ENCODE assay signal across 1 cellular context in genomic region chr1:43650306-43650941, GRCh38.
TF ChIP-seq lines count a peak whose summit lies in the region.

No MANE protein-coding gene starts in this region.

TF ChIP-seq in HEK293, 187 proteins besides CTCF, POLR2A, EP300 and RAD21 (continued from another document and continues in another):
- TF ChIP-seq ZBTB17 (tag by site-specific recombination; IDR thresholded peaks at IDR 0.05) (peak; percentile 55; the same call in 1 of the 2 replicates), ZFP37 (tag by site-specific recombination; IDR thresholded peaks at IDR 0.05) (peak; percentile 90), ZSCAN23 (tag by site-specific recombination; IDR thresholded peaks at IDR 0.05) (0 out of 2 replicates have a peak, but pooled peaks have one; percentile 58), ZNF580 (tag by site-specific recombination; IDR thresholded peaks at IDR 0.05) (peak; percentile 81; the same call in 1 of the 2 replicates), ZSCAN5A (tag by site-specific recombination; IDR thresholded peaks at IDR 0.05) (0 out of 2 replicates have a peak, but pooled peaks have one; percentile 50), SCRT1 (tag by site-specific recombination; IDR thresholded peaks at IDR 0.05; ENCODE audit: borderline replicate concordance) (0 out of 2 replicates have a peak, but pooled peaks have one; percentile 31), ZNF239 (tag by site-specific recombination; IDR thresholded peaks at IDR 0.05) (no peak), MEIS1 (CRISPR knock-in tag; IDR thresholded peaks at IDR 0.05; ENCODE audit: borderline replicate concordance) (no peak), BCL11B (tag by site-specific recombination; IDR thresholded peaks at IDR 0.05; ENCODE audit: low read depth) (peak; percentile 57; the same call in 1 of the 2 replicates), ZNF426 (tag by site-specific recombination; IDR thresholded peaks at IDR 0.05) (no peak), PATZ1 (tag by site-specific recombination; IDR thresholded peaks at IDR 0.05) (peak; percentile 93), ZNF157 (tag by site-specific recombination; IDR thresholded peaks at IDR 0.05) (peak; percentile 13; the same call in 1 of the 2 replicates), HOXA7 (CRISPR knock-in tag; IDR thresholded peaks at IDR 0.05; ENCODE audit: borderline replicate concordance) (no peak), MZF1 (tag by site-specific recombination; IDR thresholded peaks at IDR 0.05; ENCODE audit: borderline replicate concordance) (peak; percentile 79; the same call in 1 of the 2 replicates), GFI1B (tag by site-specific recombination; IDR thresholded peaks at IDR 0.05) (0 out of 2 replicates have a peak, but pooled peaks have one; percentile 74), ZNF155 (tag by site-specific recombination; IDR thresholded peaks at IDR 0.05) (no peak), ZNF837 (tag by site-specific recombination; IDR thresholded peaks at IDR 0.05) (peak; percentile 65; the same call in 1 of the 2 replicates), REPIN1 (tag by site-specific recombination; IDR thresholded peaks at IDR 0.05; ENCODE audit: low read depth) (peak; percentile 97), ZNF501 (tag by site-specific recombination; IDR thresholded peaks at IDR 0.05) (peak; percentile 90), PRDM4 (tag by site-specific recombination; IDR thresholded peaks at IDR 0.05) (peak; percentile 68; the same call in 1 of the 2 replicates), TCF7L2 (IDR thresholded peaks at IDR 0.05; ENCODE audit: borderline replicate concordance, low read depth, low read length) (no peak), ZNF221 (tag by site-specific recombination; IDR thresholded peaks at IDR 0.05; ENCODE audit: borderline replicate concordance) (no peak), KLF17 (tag by site-specific recombination; IDR thresholded peaks at IDR 0.05) (peak; percentile 87), BCL11A (tag by site-specific recombination; IDR thresholded peaks at IDR 0.05; ENCODE audit: low read depth) (0 out of 2 replicates have a peak, but pooled peaks have one; percentile 42), ZNF175 (tag by site-specific recombination; IDR thresholded peaks at IDR 0.05) (no peak), ZNF629 (tag by site-specific recombination; IDR thresholded peaks at IDR 0.05) (peak; percentile 74), ZNF692 (tag by site-specific recombination; IDR thresholded peaks at IDR 0.05) (peak; percentile 92), ZNF639 (tag by site-specific recombination; IDR thresholded peaks at IDR 0.05) (peak; percentile 81), ZNF433 (tag by site-specific recombination; IDR thresholded peaks at IDR 0.05; ENCODE audit: low read depth) (no peak), ZNF561 (tag by site-specific recombination; IDR thresholded peaks at IDR 0.05; ENCODE audit: borderline replicate concordance) (peak; percentile 45; the same call in 1 of the 2 replicates), KLF1 (tag by site-specific recombination; IDR thresholded peaks at IDR 0.05) (peak; percentile 32; the same call in 1 of the 2 replicates), ZNF785 (tag by site-specific recombination; IDR thresholded peaks at IDR 0.05) (0 out of 2 replicates have a peak, but pooled peaks have one; percentile 61), ZNF2 (tag by site-specific recombination; IDR thresholded peaks at IDR 0.05) (peak; percentile 83; the same call in 1 of the 2 replicates), ZBTB20 (tag by site-specific recombination; IDR thresholded peaks at IDR 0.05) (peak; percentile 40; the same call in 1 of the 2 replicates), PBX3 (CRISPR knock-in tag; IDR thresholded peaks at IDR 0.05) (no peak), ZBTB10 (tag by site-specific recombination; IDR thresholded peaks at IDR 0.05) (peak; percentile 73; the same call in 1 of the 2 replicates), MYNN (tag by site-specific recombination; IDR thresholded peaks at IDR 0.05; ENCODE audit: borderline replicate concordance) (no peak), ZNF654 (tag by site-specific recombination; IDR thresholded peaks at IDR 0.05; ENCODE audit: low read depth) (no peak), ZNF585B (tag by site-specific recombination; IDR thresholded peaks at IDR 0.05) (no peak), ZNF645 (tag by site-specific recombination; IDR thresholded peaks at IDR 0.05) (peak; percentile 24; the same call in 1 of the 2 replicates), ZNF394 (tag by site-specific recombination; IDR thresholded peaks at IDR 0.05; ENCODE audit: borderline replicate concordance) (peak; percentile 58; the same call in 1 of the 2 replicates), OVOL3 (tag by site-specific recombination; IDR thresholded peaks at IDR 0.05) (peak; percentile 47; the same call in 1 of the 2 replicates), ZNF391 (tag by site-specific recombination; IDR thresholded peaks at IDR 0.05; ENCODE audit: borderline replicate concordance, low read depth) (no peak), ZNF473 (tag by site-specific recombination; IDR thresholded peaks at IDR 0.05) (no peak), SALL2 (tag by site-specific recombination; IDR thresholded peaks at IDR 0.05; ENCODE audit: borderline replicate concordance) (no peak), ZNF76 (tag by site-specific recombination; IDR thresholded peaks at IDR 0.05; ENCODE audit: borderline replicate concordance, low read depth) (peak; percentile 35; the same call in 1 of the 2 replicates), SP2 (tag by site-specific recombination; IDR thresholded peaks at IDR 0.05) (no peak)
